ENCODE assay signal across 9 cellular contexts in the genomic region with DNA sequence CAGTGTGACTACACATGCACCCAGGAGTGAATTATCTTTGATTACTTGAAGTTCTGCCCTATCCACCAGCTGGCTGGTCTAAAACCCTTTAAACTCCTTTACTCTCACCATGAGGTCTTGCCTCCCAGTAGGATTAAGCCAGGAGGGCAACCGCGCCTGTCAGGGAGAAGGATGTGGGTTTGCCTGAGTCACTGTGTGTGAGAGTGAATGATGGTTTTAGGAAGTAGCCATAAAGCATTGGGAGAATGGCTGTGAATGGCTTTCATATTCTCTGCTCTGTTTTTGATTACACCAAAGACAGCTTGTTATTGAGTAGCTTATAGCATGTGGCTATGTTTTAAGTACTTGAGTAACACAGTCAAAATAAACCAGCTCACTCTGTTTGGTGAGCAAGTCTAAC.
DNase-seq lines count a peak whose midpoint lies in the region; ATAC-seq, FAIRE-seq and TF ChIP-seq lines count a peak whose summit lies in the region.
"Had no signal": no experiment of that assay in that cellular context is flagged by ENCODE, and none has a peak within 500 bp of the region (broad histone marks: within the 10 kb centered on the region; RNA-seq: fewer than 3 reads in every experiment).

No MANE protein-coding gene starts in this region.

- no peaks in the 10 kb centered on the region for H3K4me1 Mint-ChIP-seq in endothelial cell (ENCODE audit: unreplicated experiment)

- H3K4me1 ChIP-seq in mesodermal cell (ENCODE audit: control insufficient read depth, insufficient read depth, low read length, poor library complexity, severe bottlenecking) = peaks cover 19% of the 10 kb centered on the region
- no peaks in the 10 kb centered on the region for H3K4me1 ChIP-seq in colonic mucosa

- no peak overlapping the region for H3K9ac ChIP-seq in colonic mucosa (ENCODE audit: low read depth in 2 of 2, low read length in 2 of 2)

- no peaks in the 10 kb centered on the region for H3K36me3 Mint-ChIP-seq in endothelial cell (ENCODE audit: low read depth, unreplicated experiment)

- no peak for ATAC-seq in HG03025 (IDR thresholded peaks at IDR 0.05; ENCODE audit: low FRiP score, unreplicated experiment)
- ATAC-seq: right cardiac atrium had no signal

- WGBS in mesodermal cell (ENCODE audit: insufficient coverage in 2 of 2), 2 experiments = no CpG with 5 or more reads among the region's 2 CpGs

- TF ChIP-seq CTCF in colonic mucosa (IDR thresholded peaks at IDR 0.05) (no peak), endothelial cell (IDR thresholded peaks at IDR 0.05; ENCODE audit: unreplicated experiment) (no peak)

- no peaks in the 10 kb centered on the region for H3K36me3 ChIP-seq in mesodermal cell (ENCODE audit: control insufficient read depth, insufficient read depth, low read length)
- H3K36me3 ChIP-seq in colonic mucosa = no peaks in the 10 kb centered on the region

- H3K27ac Mint-ChIP-seq in endothelial cell (ENCODE audit: unreplicated experiment) = no peak overlapping the region

- peak overlapping the region; percentile 43 for H3K27ac ChIP-seq in mesodermal cell (ENCODE audit: low read depth, low read length, severe bottlenecking)
- H3K27ac ChIP-seq in colonic mucosa = no peak overlapping the region

- FAIRE-seq in frontal cortex (lab: Jason Lieb, UNC) = no peak

- H3K4me3 Mint-ChIP-seq in endothelial cell (ENCODE audit: unreplicated experiment) = no peak overlapping the region

- no peak overlapping the region for H3K4me3 ChIP-seq in mesodermal cell (ENCODE audit: extremely low read depth, insufficient read depth, low read length, poor library complexity, severe bottlenecking)
- H3K4me3 ChIP-seq in colonic mucosa = no peak overlapping the region

- intact Hi-C loops in colonic mucosa (cut with DNase I) = no loop called here

- H3K9me3 Mint-ChIP-seq in endothelial cell (ENCODE audit: unreplicated experiment) = no peaks in the 10 kb centered on the region

- H3K9me3 ChIP-seq in mesodermal cell (ENCODE audit: control insufficient read depth, low read length) (no peaks in the 10 kb centered on the region), colonic mucosa (no peaks in the 10 kb centered on the region)

- H3K27me3 ChIP-seq in colonic mucosa = no peaks in the 10 kb centered on the region

- H3K27me3 Mint-ChIP-seq in endothelial cell (ENCODE audit: unreplicated experiment) = no peaks in the 10 kb centered on the region

- peak; percentile 97 for DNase-seq in EH (ENCODE audit: low read depth)
- DNase-seq in NCI-H2081 (lab: John Stamatoyannopoulos, UW) = peak; percentile 77 to 92
- DNase-seq in amniotic epithelial cell (ENCODE audit: low read depth) = peak; percentile 98
- DNase-seq in colonic mucosa = no peak
- DNase-seq in endothelial cell (ENCODE audit: low spot score) = no peak
- DNase-seq in frontal cortex (ENCODE audit: low spot score in 2 of 2) = no peak

Comparison
In these comparisons a context has a peak if more than half of its experiments do, and no peak if none do; other contexts are left out.
1. DNase-seq: peak in EH (single experiment), NCI-H2081 (2 of 2) and amniotic epithelial cell (single experiment); none in colonic mucosa (single experiment), endothelial cell (single experiment) and frontal cortex (0 of 2).